11 cellular contexts compared by ENCODE assay signal in genomic region chr5:170757182-170757601, GRCh38. TPM values are rescaled to one million over a fixed set of nuclear protein-coding genes. Genes with fewer than 3 reads are reported as not detected.
A peak's percentile ranks its signal among the peaks of the same experiment; 100 is the strongest.
DNase-seq lines count a peak whose midpoint lies in the region; ATAC-seq and TF ChIP-seq lines count a peak whose summit lies in the region.
"Had no signal": no experiment of that assay in that cellular context is flagged by ENCODE, and none has a peak within 500 bp of the region (broad histone marks: within the 10 kb centered on the region; RNA-seq: fewer than 3 reads in every experiment).

No MANE protein-coding gene starts in this region.

- DNase-seq in adipocyte (ENCODE audit: low read depth) (peak; percentile 34), right lobe of liver (no peak), iPS-NIHi7 (ENCODE audit: extremely low spot score) (no peak), nucleus accumbens (lab: John Stamatoyannopoulos, UW) (no peak), globus pallidus (ENCODE audit: low spot score) (no peak)
- no peak for DNase-seq in natural killer cell treated with Interleukin-12 subunit alpha and Interleukin-12 subunit beta and Interleukin-15 and Interleukin-18, amount 100 ng/mL, for 72 hours (ENCODE audit: low spot score)
- DNase-seq: activated naive CD4-positive, alpha-beta T cell treated with Interleukin-2 at 50 U/mL for 16 hours; NCI-H2227 treated with DMSO at 0.1 percent for 48 hours; occipital lobe had no signal

- H3K9me3 ChIP-seq in adipocyte (ENCODE audit: control insufficient read depth, low read length) (no peaks in the 10 kb centered on the region), right lobe of liver (no peaks in the 10 kb centered on the region)

- no peak for TF ChIP-seq CTCF in right lobe of liver (IDR thresholded peaks at IDR 0.05)

- peaks cover 10 to 22% of the 10 kb centered on the region in 2 donors for H3K27me3 Mint-ChIP-seq in natural killer cell treated with Interleukin-12 subunit alpha and Interleukin-12 subunit beta and Interleukin-15 and Interleukin-18, amount 100 ng/mL, for 72 hours

- peaks cover 31% of the 10 kb centered on the region for H3K27me3 ChIP-seq in adipocyte (replicated peaks; ENCODE audit: control insufficient read depth, insufficient read depth, low read length)
- H3K27me3 ChIP-seq in right lobe of liver, result no peaks in the 10 kb centered on the region

- H3K36me3 Mint-ChIP-seq in natural killer cell treated with Interleukin-12 subunit alpha and Interleukin-12 subunit beta and Interleukin-15 and Interleukin-18, amount 100 ng/mL, for 72 hours, result no peaks in the 10 kb centered on the region

- H3K9me3 Mint-ChIP-seq in natural killer cell treated with Interleukin-12 subunit alpha and Interleukin-12 subunit beta and Interleukin-15 and Interleukin-18, amount 100 ng/mL, for 72 hours, result no peaks in the 10 kb centered on the region

- no peak for TF ChIP-seq POLR2A in right lobe of liver (IDR thresholded peaks at IDR 0.05)

- ATAC-seq in GM18498 (IDR thresholded peaks at IDR 0.05; ENCODE audit: unreplicated experiment), result peak; percentile 84
- peak; percentile 82 for ATAC-seq in HG02763 (IDR thresholded peaks at IDR 0.05; ENCODE audit: unreplicated experiment)
- peak in 3 of 4 donors; percentile 27 to 90 (median 53) for ATAC-seq in right lobe of liver
- ATAC-seq in natural killer cell treated with Interleukin-12 subunit alpha and Interleukin-12 subunit beta and Interleukin-15 and Interleukin-18, amount 100 ng/mL, for 72 hours, result no peak

- no peak overlapping the region for H3K4me3 Mint-ChIP-seq in natural killer cell treated with Interleukin-12 subunit alpha and Interleukin-12 subunit beta and Interleukin-15 and Interleukin-18, amount 100 ng/mL, for 72 hours

- no peaks in the 10 kb centered on the region for H3K4me1 Mint-ChIP-seq in natural killer cell treated with Interleukin-12 subunit alpha and Interleukin-12 subunit beta and Interleukin-15 and Interleukin-18, amount 100 ng/mL, for 72 hours (ENCODE audit: low read depth in 2 of 2)

- H3K27ac ChIP-seq in right lobe of liver, result no peak overlapping the region

- no peak overlapping the region for H3K27ac Mint-ChIP-seq in natural killer cell treated with Interleukin-12 subunit alpha and Interleukin-12 subunit beta and Interleukin-15 and Interleukin-18, amount 100 ng/mL, for 72 hours

- intact Hi-C loops in right lobe of liver (cut with DNase I), result no loop called here

- no peak overlapping the region for H3K9ac ChIP-seq in adipocyte (ENCODE audit: low read length)

- peak overlapping the region; percentile 44 for H3K4me3 ChIP-seq in adipocyte (ENCODE audit: low read length)
- H3K4me3 ChIP-seq in right lobe of liver, result no peak overlapping the region

- 15% methylated on average over 4 of the region's 4 CpGs for WGBS in right lobe of liver (ENCODE audit: insufficient coverage, low coverage, low lambda C conversion rate, missing lambda C conversion rate)

- peaks cover 24% of the 10 kb centered on the region for H3K4me1 ChIP-seq in adipocyte (ENCODE audit: control insufficient read depth, insufficient read depth, low read length)
- no peaks in the 10 kb centered on the region for H3K4me1 ChIP-seq in right lobe of liver

- H3K36me3 ChIP-seq in adipocyte (ENCODE audit: control insufficient read depth, insufficient read depth, low read length, severe bottlenecking) (no peaks in the 10 kb centered on the region), right lobe of liver (no peaks in the 10 kb centered on the region)

RNA-seq across cellular contexts. Expression of gene GABRP, which starts 26.3 kb away (rescaled TPM):
- under 1 TPM; 0.20 to 0.64 (median 0.39) TPM for total RNA-seq in right lobe of liver
- total RNA-seq in natural killer cell treated with Interleukin-12 subunit alpha and Interleukin-12 subunit beta and Interleukin-15 and Interleukin-18, amount 100 ng/mL, for 72 hours, result not detected
- total RNA-seq: occipital lobe had no signal

Comparison
In these comparisons a context has a peak if more than half of its experiments do, and no peak if none do; other contexts are left out.
1. ATAC-seq: peak in GM18498 (single experiment), HG02763 (single experiment) and right lobe of liver (3 of 4); none in natural killer cell treated with Interleukin-12 subunit alpha and Interleukin-12 subunit beta and Interleukin-15 and Interleukin-18, amount 100 ng/mL, for 72 hours (0 of 2).